13 cellular contexts compared by ENCODE assay signal in the genomic region with DNA sequence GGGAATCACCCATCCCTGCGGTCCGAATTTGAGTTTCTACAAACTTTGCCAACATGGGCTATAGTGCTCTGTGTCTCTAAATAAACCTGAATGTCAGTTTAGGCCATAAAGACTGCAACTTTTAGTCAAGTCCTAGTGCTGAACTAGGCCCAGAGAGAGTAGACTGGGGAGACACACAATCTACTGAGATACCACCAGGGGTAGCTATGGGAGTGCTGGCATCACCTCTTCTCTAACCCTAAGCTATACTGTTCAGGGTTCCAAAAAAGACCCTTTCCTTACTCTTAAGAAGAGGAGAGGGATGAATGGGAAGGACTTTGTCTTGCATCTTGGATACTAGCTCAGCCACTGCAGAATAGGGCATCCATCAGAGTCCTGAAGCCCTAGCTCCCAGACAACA.
A peak's percentile ranks its signal among the peaks of the same experiment; 100 is the strongest.
DNase-seq lines count a peak whose midpoint lies in the region; ATAC-seq and TF ChIP-seq lines count a peak whose summit lies in the region.
"Had no signal": no experiment of that assay in that cellular context is flagged by ENCODE, and none has a peak within 500 bp of the region (broad histone marks: within the 10 kb centered on the region; RNA-seq: fewer than 3 reads in every experiment).

No MANE protein-coding gene starts in this region.

- 0 out of 2 replicates have a peak, but pooled peaks have one; percentile 9 for TF ChIP-seq RAD21 in Ishikawa (IDR thresholded peaks at IDR 0.05; ENCODE audit: low read depth)

- no peaks in the 10 kb centered on the region for H3K27me3 ChIP-seq in neural progenitor cell

- TF ChIP-seq CTCF in C4-2B (conservative IDR thresholded peaks at IDR 0.05): peak; percentile 11
- TF ChIP-seq CTCF in neural progenitor cell (IDR thresholded peaks at IDR 0.05): peak; percentile 18

- ATAC-seq in natural killer cell treated with Interleukin-12 subunit alpha and Interleukin-12 subunit beta and Interleukin-15 and Interleukin-18, amount 100 ng/mL, for 72 hours: no peak
- no peak for ATAC-seq in GM19351 (IDR thresholded peaks at IDR 0.05; ENCODE audit: unreplicated experiment)

- H3K4me1 Mint-ChIP-seq in neural progenitor cell: no peaks in the 10 kb centered on the region
- no peaks in the 10 kb centered on the region for H3K4me1 Mint-ChIP-seq in natural killer cell treated with Interleukin-12 subunit alpha and Interleukin-12 subunit beta and Interleukin-15 and Interleukin-18, amount 100 ng/mL, for 72 hours (ENCODE audit: low read depth in 2 of 2)
- H3K4me1 Mint-ChIP-seq: B cell; CD4-positive, alpha-beta memory T cell had no signal

- H3K9ac ChIP-seq in neural progenitor cell: no peak overlapping the region

- H3K27ac Mint-ChIP-seq in neural progenitor cell: no peak overlapping the region
- no peak overlapping the region for H3K27ac Mint-ChIP-seq in natural killer cell treated with Interleukin-12 subunit alpha and Interleukin-12 subunit beta and Interleukin-15 and Interleukin-18, amount 100 ng/mL, for 72 hours
- H3K27ac Mint-ChIP-seq: B cell; CD4-positive, alpha-beta memory T cell had no signal

- no peaks in the 10 kb centered on the region for H3K36me3 ChIP-seq in neural progenitor cell

- no peak overlapping the region for H3K4me3 Mint-ChIP-seq in neural progenitor cell
- H3K4me3 Mint-ChIP-seq in natural killer cell treated with Interleukin-12 subunit alpha and Interleukin-12 subunit beta and Interleukin-15 and Interleukin-18, amount 100 ng/mL, for 72 hours: no peak overlapping the region
- H3K4me3 Mint-ChIP-seq: B cell; CD4-positive, alpha-beta memory T cell had no signal

- H3K27me3 Mint-ChIP-seq in neural progenitor cell (ENCODE audit: insufficient read depth, low read depth): peaks cover 2% of the 10 kb centered on the region
- no peaks in the 10 kb centered on the region for H3K27me3 Mint-ChIP-seq in natural killer cell treated with Interleukin-12 subunit alpha and Interleukin-12 subunit beta and Interleukin-15 and Interleukin-18, amount 100 ng/mL, for 72 hours
- H3K27me3 Mint-ChIP-seq: B cell; CD4-positive, alpha-beta memory T cell had no signal

- peak; percentile 19 for DNase-seq in cerebellar cortex (ENCODE audit: low spot score)
- DNase-seq in neural progenitor cell (ENCODE audit: low spot score): no peak
- no peak for DNase-seq in SW 1271 (lab: John Stamatoyannopoulos, UW)
- no peak for DNase-seq in natural killer cell treated with Interleukin-12 subunit alpha and Interleukin-12 subunit beta and Interleukin-15 and Interleukin-18, amount 100 ng/mL, for 72 hours (ENCODE audit: low spot score)
- no peak for DNase-seq in amygdala (lab: John Stamatoyannopoulos, UW)
- DNase-seq: C1 segment of cervical spinal cord; CD4-positive, alpha-beta memory T cell; DMS79 had no signal

- no peaks in the 10 kb centered on the region for H4K20me1 ChIP-seq in neural progenitor cell (ENCODE audit: low read depth)

- H3K36me3 Mint-ChIP-seq in neural progenitor cell: no peaks in the 10 kb centered on the region
- peaks cover 8% of the 10 kb centered on the region for H3K36me3 Mint-ChIP-seq in natural killer cell treated with Interleukin-12 subunit alpha and Interleukin-12 subunit beta and Interleukin-15 and Interleukin-18, amount 100 ng/mL, for 72 hours
- H3K36me3 Mint-ChIP-seq: CD4-positive, alpha-beta memory T cell had no signal

- H3K79me2 ChIP-seq in neural progenitor cell (ENCODE audit: low read depth): no peaks in the 10 kb centered on the region

- no peak overlapping the region for H3K4me3 ChIP-seq in neural progenitor cell

- TF ChIP-seq EP300 in Ishikawa (IDR thresholded peaks at IDR 0.05; ENCODE audit: borderline replicate concordance): no peak

- H3K27ac ChIP-seq in C4-2B (no peak overlapping the region), neural progenitor cell (no peak overlapping the region)
- H3K27ac ChIP-seq: HL-60 had no signal

- no peaks in the 10 kb centered on the region for H3K4me1 ChIP-seq in neural progenitor cell

- H3K9me3 Mint-ChIP-seq in neural progenitor cell: peaks cover 20% of the 10 kb centered on the region
- peaks cover 19% of the 10 kb centered on the region for H3K9me3 Mint-ChIP-seq in natural killer cell treated with Interleukin-12 subunit alpha and Interleukin-12 subunit beta and Interleukin-15 and Interleukin-18, amount 100 ng/mL, for 72 hours

- H2AFZ ChIP-seq in neural progenitor cell (replicated peaks): no peak overlapping the region

- no peak overlapping the region for H3K4me2 ChIP-seq in neural progenitor cell

- H3K9me3 ChIP-seq in neural progenitor cell (ENCODE audit: low read depth): no peaks in the 10 kb centered on the region

- H3F3A ChIP-seq in neural progenitor cell (ENCODE audit: low read depth): no peaks in the 10 kb centered on the region

TF ChIP-seq in Ishikawa, 13 proteins besides CTCF, POLR2A, EP300 and RAD21:
- no peak for TF ChIP-seq YY1 (IDR thresholded peaks at IDR 0.05; ENCODE audit: low read depth)
- TF ChIP-seq CREB1 (IDR thresholded peaks at IDR 0.05; ENCODE audit: low read depth): no peak
- no peak for TF ChIP-seq NFIC (IDR thresholded peaks at IDR 0.05)
- TF ChIP-seq TAF1 (IDR thresholded peaks at IDR 0.05; ENCODE audit: low read depth): no peak
- no peak for TF ChIP-seq TEAD4 (IDR thresholded peaks at IDR 0.05)
- no peak for TF ChIP-seq ZBTB7A (IDR thresholded peaks at IDR 0.05; ENCODE audit: low read depth)
- TF ChIP-seq, protein P1, sequence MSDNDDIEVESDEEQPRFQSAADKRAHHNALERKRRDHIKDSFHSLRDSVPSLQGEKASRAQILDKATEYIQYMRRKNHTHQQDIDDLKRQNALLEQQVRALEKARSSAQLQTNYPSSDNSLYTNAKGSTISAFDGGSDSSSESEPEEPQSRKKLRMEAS (IDR thresholded peaks at IDR 0.05): no peak
- no peak for TF ChIP-seq TCF12 (IDR thresholded peaks at IDR 0.05; ENCODE audit: low read depth)
- TF ChIP-seq FOXM1 (IDR thresholded peaks at IDR 0.05; ENCODE audit: borderline replicate concordance, low read depth): no peak
- no peak for TF ChIP-seq EGR1 (IDR thresholded peaks at IDR 0.05)
